22 cellular contexts compared by ENCODE assay signal in genomic region chr19:7787602-7788177, GRCh38. TPM values are rescaled to one million over a fixed set of nuclear protein-coding genes. Genes with fewer than 3 reads are reported as not detected.
A peak's percentile ranks its signal among the peaks of the same experiment; 100 is the strongest.
DNase-seq lines count a peak whose midpoint lies in the region; ATAC-seq and TF ChIP-seq lines count a peak whose summit lies in the region.
"Had no signal": no experiment of that assay in that cellular context is flagged by ENCODE, and none has a peak within 500 bp of the region (broad histone marks: within the 10 kb centered on the region; RNA-seq: fewer than 3 reads in every experiment).

No MANE protein-coding gene starts in this region.

- no peak for DNase-seq in CD4-positive, CD25-positive, alpha-beta regulatory T cell
- DNase-seq in NT2/D1 (ENCODE audit: low read depth, low spot score) (no peak), iPS DF 6.9 (ENCODE audit: low read depth, low spot score) (no peak), neural progenitor cell (ENCODE audit: low spot score) (no peak), GM19238 (ENCODE audit: insufficient read length, low spot score) (no peak), brain microvascular endothelial cell (no peak), GM10266 (ENCODE audit: extremely low spot score) (no peak)
- DNase-seq: activated CD4-positive, alpha-beta T cell treated with anti-CD3 and anti-CD28 coated beads for 36 hours; activated CD8-positive, alpha-beta memory T cell treated with anti-CD3 and anti-CD28 coated beads, Interleukin-2, amount 50 U/mL, for 4 hours; activated effector memory CD4-positive, alpha-beta T cell treated with anti-CD3 and anti-CD28 coated beads, Interleukin-2, amount 50 U/mL, for 16 hours; KBM-7; NCI-H2081; NCI-H524 treated with DMSO at 0.1 percent for 48 hours; stimulated activated CD4-positive, alpha-beta T cell treated with anti-CD3 and anti-CD28 coated beads, Interleukin-4, amount 100 ng/mL, for 1 hour; T-helper 9 cell had no signal

- peak overlapping the region in 2 of 3 donors; percentile 38 to 74 for H3K27ac Mint-ChIP-seq in CD4-positive, CD25-positive, alpha-beta regulatory T cell
- H3K27ac Mint-ChIP-seq in neural progenitor cell = no peak overlapping the region
- H3K27ac Mint-ChIP-seq: activated CD4-positive, alpha-beta T cell treated with anti-CD3 and anti-CD28 coated beads for 36 hours had no signal

- peaks cover 7% of the 10 kb centered on the region for H3K4me1 ChIP-seq in CD4-positive, CD25-positive, alpha-beta regulatory T cell (ENCODE audit: control insufficient read depth, insufficient read depth, low read length, poor library complexity, severe bottlenecking)
- H3K4me1 ChIP-seq in NT2/D1 (ENCODE audit: insufficient read depth, insufficient read length) (peaks cover 15% of the 10 kb centered on the region), iPS DF 6.9 (ENCODE audit: control insufficient read depth, insufficient read depth, low read length) (peaks cover 6% of the 10 kb centered on the region), neural progenitor cell (peaks cover 5% of the 10 kb centered on the region)
- H3K4me1 ChIP-seq: ascending aorta, gastrocnemius medialis, SJSA1 had no signal

- in situ Hi-C loops in brain microvascular endothelial cell (cut with HindIII; ENCODE audit: low pct_ligation_motif_present, low sequenced_read_pairs) = no loop called here

- peaks cover 10% of the 10 kb centered on the region for H3F3A ChIP-seq in neural progenitor cell (ENCODE audit: low read depth)

- no peak for ATAC-seq in CD4-positive, CD25-positive, alpha-beta regulatory T cell (ENCODE audit: low read depth in 2 of 2)
- no peak for ATAC-seq in HG03460 (IDR thresholded peaks at IDR 0.05; ENCODE audit: unreplicated experiment)
- ATAC-seq: activated CD4-positive, alpha-beta T cell treated with anti-CD3 and anti-CD28 coated beads for 36 hours; gastrocnemius medialis; GM12878 had no signal

- H3K36me3 Mint-ChIP-seq in CD4-positive, CD25-positive, alpha-beta regulatory T cell = no peaks in the 10 kb centered on the region
- no peaks in the 10 kb centered on the region for H3K36me3 Mint-ChIP-seq in neural progenitor cell

- no peak overlapping the region for H3K27ac ChIP-seq in CD4-positive, CD25-positive, alpha-beta regulatory T cell (ENCODE audit: insufficient read depth, low read length, poor library complexity, severe bottlenecking)
- H3K27ac ChIP-seq in iPS DF 6.9 (ENCODE audit: low read length) (no peak overlapping the region), neural progenitor cell (no peak overlapping the region), brain microvascular endothelial cell (no peak overlapping the region)
- H3K27ac ChIP-seq: ascending aorta, gastrocnemius medialis, ovary, SJSA1 had no signal

- peaks cover 70% of the 10 kb centered on the region for H3K27me3 Mint-ChIP-seq in CD4-positive, CD25-positive, alpha-beta regulatory T cell
- H3K27me3 Mint-ChIP-seq in neural progenitor cell (ENCODE audit: insufficient read depth, low read depth) = peaks cover 57% of the 10 kb centered on the region

- H4K20me1 ChIP-seq in neural progenitor cell (ENCODE audit: low read depth) = peaks cover 16% of the 10 kb centered on the region

- H3K4me2 ChIP-seq in neural progenitor cell = peak overlapping the region; percentile 64

- H3K9me3 ChIP-seq in CD4-positive, CD25-positive, alpha-beta regulatory T cell (ENCODE audit: control insufficient read depth in 2 of 2, low read length in 2 of 2) = peaks cover 0 to 2% of the 10 kb centered on the region in 2 experiments
- H3K9me3 ChIP-seq in NT2/D1 (ENCODE audit: insufficient read depth, low read length) (no peaks in the 10 kb centered on the region), iPS DF 6.9 (ENCODE audit: control insufficient read depth, insufficient read depth, low read length) (no peaks in the 10 kb centered on the region), neural progenitor cell (ENCODE audit: low read depth) (no peaks in the 10 kb centered on the region)
- H3K9me3 ChIP-seq: ascending aorta, gastrocnemius medialis, ovary, SJSA1 had no signal

- H3K9me3 Mint-ChIP-seq in CD4-positive, CD25-positive, alpha-beta regulatory T cell = peaks cover 0 to 5% (median 2%) of the 10 kb centered on the region in 7 donors
- peaks cover 7% of the 10 kb centered on the region for H3K9me3 Mint-ChIP-seq in neural progenitor cell

- peaks cover 7% of the 10 kb centered on the region for H3K27me3 ChIP-seq in CD4-positive, CD25-positive, alpha-beta regulatory T cell (ENCODE audit: control insufficient read depth, insufficient read depth, low read length)
- H3K27me3 ChIP-seq in NT2/D1 (ENCODE audit: insufficient read depth, insufficient read length) = peaks cover 83% of the 10 kb centered on the region
- peaks cover 13% of the 10 kb centered on the region for H3K27me3 ChIP-seq in iPS DF 6.9 (ENCODE audit: control insufficient read depth, insufficient read depth, low read length)
- peaks cover 97% of the 10 kb centered on the region for H3K27me3 ChIP-seq in neural progenitor cell
- H3K27me3 ChIP-seq in brain microvascular endothelial cell (replicated peaks) = peaks cover 24% of the 10 kb centered on the region
- H3K27me3 ChIP-seq: ovary had no signal

- H3K79me2 ChIP-seq in neural progenitor cell (ENCODE audit: low read depth) = no peaks in the 10 kb centered on the region

- H2AFZ ChIP-seq in neural progenitor cell (replicated peaks) = no peak overlapping the region

- no CpG with 5 or more reads among the region's 22 CpGs for WGBS in iPS DF 6.9 (ENCODE audit: insufficient coverage, insufficient read length)

- no peak overlapping the region for H3K4me3 ChIP-seq in CD4-positive, CD25-positive, alpha-beta regulatory T cell (ENCODE audit: low read depth, low read length)
- H3K4me3 ChIP-seq in NT2/D1 (ENCODE audit: insufficient read length, low read depth) (peak overlapping the region; percentile 36), iPS DF 6.9 (ENCODE audit: low read length) (peak overlapping the region; percentile 31; the same call in 1 of the 2 replicates), neural progenitor cell (peak overlapping the region; percentile 33), brain microvascular endothelial cell (ENCODE audit: low read depth, low read length) (no peak overlapping the region)
- H3K4me3 ChIP-seq: GM12878, ovary, SJSA1 had no signal

- H3K36me3 ChIP-seq in CD4-positive, CD25-positive, alpha-beta regulatory T cell (ENCODE audit: control insufficient read depth, insufficient read depth, low read length) = no peaks in the 10 kb centered on the region
- H3K36me3 ChIP-seq in NT2/D1 (ENCODE audit: insufficient read depth, insufficient read length, low read length) = no peaks in the 10 kb centered on the region
- H3K36me3 ChIP-seq in iPS DF 6.9 (ENCODE audit: control insufficient read depth, insufficient read depth, low read length) = no peaks in the 10 kb centered on the region
- no peaks in the 10 kb centered on the region for H3K36me3 ChIP-seq in neural progenitor cell
- H3K36me3 ChIP-seq in brain microvascular endothelial cell (replicated peaks) = no peaks in the 10 kb centered on the region
- H3K36me3 ChIP-seq: ascending aorta, gastrocnemius medialis, ovary, SJSA1 had no signal

- peaks cover 0 to 13% (median 0%) of the 10 kb centered on the region in 4 donors for H3K4me1 Mint-ChIP-seq in CD4-positive, CD25-positive, alpha-beta regulatory T cell
- H3K4me1 Mint-ChIP-seq in neural progenitor cell = no peaks in the 10 kb centered on the region

- TF ChIP-seq CTCF in neural progenitor cell (IDR thresholded peaks at IDR 0.05) = no peak
- TF ChIP-seq CTCF in brain microvascular endothelial cell (IDR thresholded peaks at IDR 0.05; ENCODE audit: low read depth, low read length, missing control alignments) = no peak
- TF ChIP-seq CTCF in GM10266 (IDR thresholded peaks at IDR 0.05; ENCODE audit: control insufficient read depth, insufficient read depth, low read depth, missing control alignments) = no peak

- peak overlapping the region in 2 of 4 donors; percentile 21 to 41 for H3K4me3 Mint-ChIP-seq in CD4-positive, CD25-positive, alpha-beta regulatory T cell
- peak overlapping the region; percentile 71 for H3K4me3 Mint-ChIP-seq in neural progenitor cell
- H3K4me3 Mint-ChIP-seq: activated CD4-positive, alpha-beta T cell treated with anti-CD3 and anti-CD28 coated beads for 36 hours had no signal

- H3K9ac ChIP-seq in NT2/D1 (ENCODE audit: insufficient read length, low read depth) (peak overlapping the region; percentile 62), neural progenitor cell (no peak overlapping the region)

RNA-seq across cellular contexts. Expression of gene CLEC4M, which starts 24.6 kb away (rescaled TPM):
- not detected for total RNA-seq in CD4-positive, CD25-positive, alpha-beta regulatory T cell
- polyA plus RNA-seq in CD4-positive, CD25-positive, alpha-beta regulatory T cell = under 1 TPM in 1 of 4 donors, not detected in 3; 0.53 TPM
- total RNA-seq in neural progenitor cell (ENCODE audit: low replicate concordance) = not detected in 2 replicates
- total RNA-seq: activated CD4-positive, alpha-beta T cell treated with anti-CD3 and anti-CD28 coated beads for 36 hours; ascending aorta; gastrocnemius medialis; SJSA1; skeletal muscle tissue had no signal

RNA-seq across cellular contexts. Expression of gene CD209, which starts 40.4 kb away (rescaled TPM):
- total RNA-seq in CD4-positive, CD25-positive, alpha-beta regulatory T cell = not detected
- not detected for polyA plus RNA-seq in CD4-positive, CD25-positive, alpha-beta regulatory T cell
- total RNA-seq in neural progenitor cell (ENCODE audit: low replicate concordance) = not detected in 2 replicates
- total RNA-seq: activated CD4-positive, alpha-beta T cell treated with anti-CD3 and anti-CD28 coated beads for 36 hours; SJSA1 had no signal

RNA-seq across cellular contexts. Expression of gene EVI5L, which starts 42.3 kb away (rescaled TPM):
- total RNA-seq in CD4-positive, CD25-positive, alpha-beta regulatory T cell = 10.2 TPM
- 1 to 10 TPM; 1.9 to 3.0 (median 2.2) TPM for polyA plus RNA-seq in CD4-positive, CD25-positive, alpha-beta regulatory T cell
- total RNA-seq in neural progenitor cell (ENCODE audit: low replicate concordance) = 4.1 and 13.5 TPM in 2 replicates

RNA-seq across cellular contexts. Expression of gene CLEC4G, which starts 55.8 kb away (rescaled TPM):
- total RNA-seq in CD4-positive, CD25-positive, alpha-beta regulatory T cell = not detected
- polyA plus RNA-seq in CD4-positive, CD25-positive, alpha-beta regulatory T cell = not detected
- total RNA-seq in neural progenitor cell (ENCODE audit: low replicate concordance) = not detected in 2 replicates
- total RNA-seq: activated CD4-positive, alpha-beta T cell treated with anti-CD3 and anti-CD28 coated beads for 36 hours; GM12878; SJSA1 had no signal

Comparison
In these comparisons a context has a peak if more than half of its experiments do, and no peak if none do; other contexts are left out.
1. H3K4me3 ChIP-seq: peak in NT2/D1 (single experiment), iPS DF 6.9 (single experiment) and neural progenitor cell (single experiment); none in CD4-positive, CD25-positive, alpha-beta regulatory T cell (single experiment) and brain microvascular endothelial cell (single experiment).